Comparison of ENCODE assay signal across 14 cellular contexts in the genomic region with DNA sequence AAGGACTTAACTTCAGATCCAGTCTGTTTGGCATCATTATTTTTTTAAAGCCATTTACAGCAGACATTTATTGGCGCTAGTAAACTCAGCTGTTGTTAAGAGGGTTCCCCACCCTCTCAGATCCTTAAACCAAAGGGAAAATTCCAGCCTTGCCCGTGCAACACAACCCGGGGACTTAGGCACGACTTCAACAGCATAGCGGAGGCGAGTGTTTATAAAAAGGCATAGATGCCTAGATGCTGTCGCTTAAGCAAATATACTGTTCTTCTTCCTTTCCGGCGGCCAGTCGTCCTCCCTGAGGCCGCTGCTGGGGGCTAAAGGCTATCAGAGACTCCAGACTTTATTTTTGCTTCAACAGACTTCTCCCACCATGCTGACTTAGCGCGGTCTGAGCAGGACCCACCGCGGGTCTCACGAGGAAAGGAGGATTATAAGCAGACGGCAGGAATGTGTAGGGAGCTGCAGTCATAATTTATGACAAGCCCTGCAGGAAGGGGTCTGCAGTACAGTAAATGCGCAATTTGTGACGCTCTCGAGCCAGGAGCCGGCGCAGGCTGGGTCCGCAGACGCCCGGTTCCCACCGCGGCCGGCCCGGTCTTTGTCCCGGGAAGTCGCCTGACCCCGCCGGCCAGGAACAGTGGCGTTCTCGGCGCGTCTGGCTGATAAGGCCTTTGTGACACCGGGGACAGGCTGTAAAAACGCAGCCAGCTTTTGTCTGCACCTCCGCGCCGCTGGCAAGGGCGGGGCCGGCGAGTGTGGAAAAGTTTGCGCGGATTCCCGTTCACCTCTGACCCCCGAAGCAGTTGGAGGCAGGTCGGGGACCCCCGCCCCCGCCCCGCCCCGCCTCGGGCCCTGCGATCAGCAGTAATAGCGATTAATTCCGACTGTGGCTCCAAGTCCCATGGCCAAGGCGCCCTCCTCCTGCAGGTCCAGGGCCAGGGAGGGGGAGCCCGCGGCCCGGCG.
DNase-seq lines count a peak whose midpoint lies in the region; ATAC-seq and TF ChIP-seq lines count a peak whose summit lies in the region.
"Had no signal": no experiment of that assay in that cellular context is flagged by ENCODE, and none has a peak within 500 bp of the region (broad histone marks: within the 10 kb centered on the region; RNA-seq: fewer than 3 reads in every experiment).

No MANE protein-coding gene starts in this region.

- H3K14ac ChIP-seq in neuronal stem cell (ENCODE audit: low read length): peak overlapping the region; percentile 47

- DNase-seq in DMS79 (lab: John Stamatoyannopoulos, UW): peak; percentile 90
- peak; percentile 47 for DNase-seq in WTC11 (ENCODE audit: low spot score)
- DNase-seq in hepatic stellate cell (ENCODE audit: low spot score): peak; percentile 70
- DNase-seq in neuronal stem cell (ENCODE audit: low spot score): peak; percentile 71
- DNase-seq in HK-2 (ENCODE audit: unreplicated experiment): no peak
- DNase-seq in HPDE6-E6E7 (ENCODE audit: extremely low spot score): no peak
- DNase-seq in stimulated activated CD4-positive, alpha-beta T cell treated with anti-CD3 and anti-CD28 coated beads, Interleukin-12 subunit alpha, Interleukin-12 subunit beta, amount 100 ng/mL, for 4 hours: no peak
- no peak for DNase-seq in germinal center (ENCODE audit: low spot score)
- DNase-seq: activated CD4-positive, alpha-beta T cell treated with anti-CD3 and anti-CD28 coated beads, Interleukin-2, amount 50 U/mL, for 4 hours; AML-193; NCI-H2171 treated with DMSO at 0.1 percent for 48 hours had no signal

- no peak for TF ChIP-seq CTCF in WTC11 (IDR thresholded peaks at IDR 0.05)

- peak overlapping the region; percentile 71 for H3K4me2 ChIP-seq in neuronal stem cell (ENCODE audit: insufficient read depth, low read length, poor library complexity, severe bottlenecking)

- peak overlapping the region; percentile 92 for H2AFZ ChIP-seq in neuronal stem cell (ENCODE audit: low read length)

- no peak overlapping the region for H4K8ac ChIP-seq in neuronal stem cell (ENCODE audit: low read depth, low read length)

- CTCF ChIA-PET in WTC11 (lab: Charles Lee): interaction anchor here (0.6 kb wide), 1 partner anchor 32 kb away, joined by 3 read pairs; no protein-coding TSS in a partner anchor

- no peak overlapping the region for H2BK12ac ChIP-seq in neuronal stem cell (ENCODE audit: low read length)

- H3K4me3 ChIP-seq in neuronal stem cell (ENCODE audit: low read length in 2 of 2): no peak overlapping the region
- H3K4me3 ChIP-seq: SJSA1 had no signal

- peak overlapping the region; percentile 49 for H3K23ac ChIP-seq in neuronal stem cell (ENCODE audit: low read depth, low read length, poor library complexity)

- H3K36me3 ChIP-seq in neuronal stem cell (replicated peaks in 1 of 2; ENCODE audit: control insufficient read depth in 2 of 2, insufficient read depth in 2 of 2, low read length in 2 of 2): no peaks in the 10 kb centered on the region
- H3K36me3 ChIP-seq: SJSA1 had no signal

- H2BK5ac ChIP-seq in neuronal stem cell (ENCODE audit: low read length): peak overlapping the region; percentile 62

- peak overlapping the region; percentile 15 for H2BK15ac ChIP-seq in neuronal stem cell (ENCODE audit: low read length)

- no peaks in the 10 kb centered on the region for H3K79me1 ChIP-seq in neuronal stem cell (ENCODE audit: low read depth, low read length)

- peak overlapping the region; percentile 60 for H2AK5ac ChIP-seq in neuronal stem cell (ENCODE audit: low read depth, low read length)

- POLR2A ChIA-PET in WTC11 (lab: Charles Lee): no interaction called here

- H3K4me1 ChIP-seq in neuronal stem cell (ENCODE audit: control insufficient read depth in 2 of 2, insufficient read depth in 1 of 2, low read depth in 1 of 2, low read length in 2 of 2): peaks cover 2 to 13% of the 10 kb centered on the region in 2 donors
- H3K4me1 ChIP-seq: SJSA1 had no signal

- no peak overlapping the region for H4K91ac ChIP-seq in neuronal stem cell (ENCODE audit: low read depth, low read length, poor library complexity)

- no peak overlapping the region for H3K9ac ChIP-seq in neuronal stem cell (ENCODE audit: low read depth, low read length, poor library complexity)

- H3K18ac ChIP-seq in neuronal stem cell (ENCODE audit: low read length): peak overlapping the region; percentile 74

- no peak overlapping the region for H3K27ac ChIP-seq in neuronal stem cell (replicated peaks; ENCODE audit: low read length)
- H3K27ac ChIP-seq: SJSA1 had no signal

- H3K36me3 Mint-ChIP-seq in WTC11: no peaks in the 10 kb centered on the region
- H3K36me3 Mint-ChIP-seq: activated naive CD4-positive, alpha-beta T cell treated with anti-CD3 and anti-CD28 coated beads, Interleukin-2, amount 50 U/mL, for 72 hours; stimulated activated memory B cell treated with anti-CD40 and anti-IgM and Interleukin-4, amounts not matched to agents 10 μg/mL and 1 μg/mL and 100 μg/mL, for 72 hours had no signal

- no peak overlapping the region for H2BK120ac ChIP-seq in neuronal stem cell (ENCODE audit: low read depth, low read length)

- peaks cover 64% of the 10 kb centered on the region for H3K27me3 Mint-ChIP-seq in WTC11 (ENCODE audit: low read depth)

- H3K4ac ChIP-seq in neuronal stem cell (ENCODE audit: low read length): no peak overlapping the region

- peaks cover 24% of the 10 kb centered on the region for H3K4me1 Mint-ChIP-seq in WTC11
- H3K4me1 Mint-ChIP-seq: stimulated activated memory B cell treated with anti-CD40 and anti-IgM and Interleukin-4, amounts not matched to agents 10 μg/mL and 1 μg/mL and 100 μg/mL, for 72 hours had no signal

- H3K4me3 Mint-ChIP-seq in WTC11: peak overlapping the region; percentile 70
- H3K4me3 Mint-ChIP-seq: stimulated activated memory B cell treated with anti-CD40 and anti-IgM and Interleukin-4, amounts not matched to agents 10 μg/mL and 1 μg/mL and 100 μg/mL, for 72 hours had no signal

- no peaks in the 10 kb centered on the region for H3K9me3 Mint-ChIP-seq in WTC11
- H3K9me3 Mint-ChIP-seq: activated naive CD4-positive, alpha-beta T cell treated with anti-CD3 and anti-CD28 coated beads, Interleukin-2, amount 50 U/mL, for 72 hours; stimulated activated memory B cell treated with anti-CD40 and anti-IgM and Interleukin-4, amounts not matched to agents 10 μg/mL and 1 μg/mL and 100 μg/mL, for 72 hours had no signal

- H3K9me3 ChIP-seq in neuronal stem cell (replicated peaks in 1 of 2; ENCODE audit: control insufficient read depth in 2 of 2, insufficient read depth in 1 of 2, low read depth in 1 of 2, low read length in 2 of 2): no peaks in the 10 kb centered on the region
- H3K9me3 ChIP-seq: SJSA1 had no signal

- peaks cover 5 to 94% (median 91%) of the 10 kb centered on the region in 3 experiments for H3K27me3 ChIP-seq in neuronal stem cell (ENCODE audit: control insufficient read depth in 3 of 3, insufficient read depth in 3 of 3, low read depth in 1 of 3, low read length in 3 of 3)

- no CpG with 5 or more reads among the region's 63 CpGs for WGBS in neuronal stem cell (ENCODE audit: extremely low coverage in 2 of 2, insufficient read length in 2 of 2, insufficient replicate concordance in 1 of 2), 2 donors

- peak overlapping the region; percentile 68 for H3K27ac Mint-ChIP-seq in WTC11
- H3K27ac Mint-ChIP-seq: activated naive CD4-positive, alpha-beta T cell treated with anti-CD3 and anti-CD28 coated beads, Interleukin-2, amount 50 U/mL, for 72 hours; stimulated activated memory B cell treated with anti-CD40 and anti-IgM and Interleukin-4, amounts not matched to agents 10 μg/mL and 1 μg/mL and 100 μg/mL, for 72 hours had no signal

- ATAC-seq in WTC11: peak; percentile 61
- ATAC-seq: activated naive CD4-positive, alpha-beta T cell treated with anti-CD3 and anti-CD28 coated beads, Interleukin-2, amount 50 U/mL, for 72 hours had no signal

TF ChIP-seq in WTC11, 78 proteins besides CTCF, POLR2A, EP300 and RAD21:
- TF ChIP-seq ESRRA (CRISPR knock-in tag; IDR thresholded peaks at IDR 0.05; ENCODE audit: borderline replicate concordance) (no peak), ELF4 (CRISPR knock-in tag; IDR thresholded peaks at IDR 0.05; ENCODE audit: low read depth) (no peak), ZNF416 (CRISPR knock-in tag; IDR thresholded peaks at IDR 0.05) (no peak), MYBL2 (CRISPR knock-in tag; IDR thresholded peaks at IDR 0.05) (no peak)
- TF ChIP-seq, protein P1, sequence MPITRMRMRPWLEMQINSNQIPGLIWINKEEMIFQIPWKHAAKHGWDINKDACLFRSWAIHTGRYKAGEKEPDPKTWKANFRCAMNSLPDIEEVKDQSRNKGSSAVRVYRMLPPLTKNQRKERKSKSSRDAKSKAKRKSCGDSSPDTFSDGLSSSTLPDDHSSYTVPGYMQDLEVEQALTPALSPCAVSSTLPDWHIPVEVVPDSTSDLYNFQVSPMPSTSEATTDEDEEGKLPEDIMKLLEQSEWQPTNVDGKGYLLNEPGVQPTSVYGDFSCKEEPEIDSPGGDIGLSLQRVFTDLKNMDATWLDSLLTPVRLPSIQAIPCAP (CRISPR knock-in tag; IDR thresholded peaks at IDR 0.05): no peak

Comparison
In these comparisons a context has a peak if more than half of its experiments do, and no peak if none do; other contexts are left out.
1. DNase-seq: peak in DMS79 (single experiment), WTC11 (single experiment), hepatic stellate cell (single experiment) and neuronal stem cell (single experiment); none in HK-2 (single experiment), HPDE6-E6E7 (single experiment), stimulated activated CD4-positive, alpha-beta T cell treated with anti-CD3 and anti-CD28 coated beads, Interleukin-12 subunit alpha, Interleukin-12 subunit beta, amount 100 ng/mL, for 4 hours (single experiment) and germinal center (single experiment).